ENCODE assay signal across 19 cellular contexts in the genomic region with DNA sequence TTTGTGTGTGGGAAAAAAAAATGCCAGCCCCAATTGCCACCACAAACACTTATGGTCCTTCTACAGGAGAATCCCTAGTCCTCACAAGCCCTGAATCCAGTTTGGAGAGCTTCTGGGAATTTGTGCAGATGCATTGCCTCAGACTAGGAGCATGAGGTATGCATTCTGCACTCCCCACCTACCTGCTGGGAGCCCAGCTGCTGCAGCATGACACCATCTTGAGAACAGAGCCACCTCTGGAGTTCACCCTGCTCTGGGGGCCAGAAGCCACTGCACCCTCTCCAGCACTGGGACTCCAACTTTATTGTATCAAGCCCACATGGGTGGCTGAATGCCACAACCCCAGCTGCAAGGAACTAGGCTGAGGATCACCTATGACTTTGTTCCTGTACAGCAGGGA.
"Had no signal": no experiment of that assay in that cellular context is flagged by ENCODE, and none has a peak within 500 bp of the region (broad histone marks: within the 10 kb centered on the region; RNA-seq: fewer than 3 reads in every experiment).

No MANE protein-coding gene starts in this region.

- H3K27me3 ChIP-seq: testis, transverse colon had no signal

- H3K4me3 ChIP-seq: testis, transverse colon had no signal

- H3K9me3 ChIP-seq: testis, transverse colon had no signal

- H3K4me1 ChIP-seq: parathyroid adenoma, transverse colon had no signal

- DNase-seq: activated CD4-positive, alpha-beta memory T cell treated with anti-CD3 and anti-CD28 coated beads, Interleukin-2, amount 10 ng/mL, durations not matched to agents 7 days and 5 days; activated CD4-positive, alpha-beta T cell treated with anti-CD3 and anti-CD28 coated beads, Interleukin-2, amount 10 ng/mL, durations not matched to agents 7 days and 5 days; activated CD4-positive, CD25-positive, alpha-beta regulatory T cell treated with anti-CD3 and anti-CD28 coated beads, Interleukin-2, amount 50 U/mL, for 72 hours; activated CD8-positive, alpha-beta memory T cell treated with anti-CD3 and anti-CD28 coated beads, Interleukin-2, amount 50 U/mL, for 48 hours; activated gamma-delta T cell; activated naive CD4-positive, alpha-beta T cell treated with anti-CD3 and anti-CD28 coated beads, Interleukin-2, amount 10 ng/mL, durations not matched to agents 7 days and 5 days; activated naive CD8-positive, alpha-beta T cell treated with anti-CD3 and anti-CD28 coated beads, Interleukin-2, amount 10 ng/mL, durations not matched to agents 7 days and 5 days; activated T-cell treated with anti-CD3 and anti-CD28 coated beads, Interleukin-2, amount 50 U/mL, for 24 hours; amniotic stem cell; left cardiac atrium; naive thymus-derived CD4-positive, alpha-beta T cell; nucleus accumbens; right cardiac atrium; stimulated activated CD4-positive, alpha-beta T cell treated with anti-CD3 and anti-CD28 coated beads, Interleukin-2, amount 100 ng/mL, for 48 hours; stimulated activated naive CD8-positive, alpha-beta T cell treated with anti-CD3 and anti-CD28 coated beads, Interleukin-15, Interleukin-2, amounts not matched to agents 100 U/mL and 50 U/mL, for 24 hours; T-helper 2 cell; testis; transverse colon had no signal

- H3K36me3 ChIP-seq: transverse colon had no signal

- ATAC-seq: left cardiac atrium; naive thymus-derived CD4-positive, alpha-beta T cell; right cardiac atrium; stimulated activated naive CD8-positive, alpha-beta T cell treated with anti-CD3 and anti-CD28 coated beads, Interleukin-15, Interleukin-2, amounts not matched to agents 100 U/mL and 50 U/mL, for 24 hours had no signal

- H3K27ac ChIP-seq: parathyroid adenoma, testis, transverse colon had no signal
